In genomic region chr6:29748391-29749352, GRCh38 we compare ENCODE assay signal across 1 cellular context.
TF ChIP-seq lines count a peak whose summit lies in the region.

No MANE protein-coding gene starts in this region.

TF ChIP-seq in HEK293, 187 proteins besides CTCF, POLR2A, EP300 and RAD21 (continued from another document):
- TF ChIP-seq PRDM10 (tag by site-specific recombination; IDR thresholded peaks at IDR 0.05) = peak; percentile 91
- TF ChIP-seq ZFHX2 (tag by site-specific recombination; conservative IDR thresholded peaks at IDR 0.05) = peak; percentile 27; the same call in 1 of the 2 replicates
- TF ChIP-seq ZNF621 (tag by site-specific recombination; IDR thresholded peaks at IDR 0.05) = no peak
- no peak for TF ChIP-seq BCL6B (tag by site-specific recombination; IDR thresholded peaks at IDR 0.05)
- TF ChIP-seq PRDM1 (tag by site-specific recombination; IDR thresholded peaks at IDR 0.05) = peak; percentile 91
- TF ChIP-seq, protein P1, sequence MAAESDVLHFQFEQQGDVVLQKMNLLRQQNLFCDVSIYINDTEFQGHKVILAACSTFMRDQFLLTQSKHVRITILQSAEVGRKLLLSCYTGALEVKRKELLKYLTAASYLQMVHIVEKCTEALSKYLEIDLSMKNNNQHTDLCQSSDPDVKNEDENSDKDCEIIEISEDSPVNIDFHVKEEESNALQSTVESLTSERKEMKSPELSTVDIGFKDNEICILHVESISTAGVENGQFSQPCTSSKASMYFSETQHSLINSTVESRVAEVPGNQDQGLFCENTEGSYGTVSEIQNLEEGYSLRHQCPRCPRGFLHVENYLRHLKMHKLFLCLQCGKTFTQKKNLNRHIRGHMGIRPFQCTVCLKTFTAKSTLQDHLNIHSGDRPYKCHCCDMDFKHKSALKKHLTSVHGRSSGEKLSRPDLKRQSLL (tag by site-specific recombination; IDR thresholded peaks at IDR 0.05) = peak; percentile 89
- peak; percentile 33 for TF ChIP-seq SP7 (tag by site-specific recombination; IDR thresholded peaks at IDR 0.05)
- 0 out of 2 replicates have a peak, but pooled peaks have one; percentile 28 for TF ChIP-seq GLI4 (tag by site-specific recombination; IDR thresholded peaks at IDR 0.05)
- no peak for TF ChIP-seq ZNF221 (tag by site-specific recombination; IDR thresholded peaks at IDR 0.05; ENCODE audit: borderline replicate concordance)
- peak; percentile 66 for TF ChIP-seq SP3 (tag by site-specific recombination; IDR thresholded peaks at IDR 0.05)
- 0 out of 2 replicates have a peak, but pooled peaks have one; percentile 54 for TF ChIP-seq ZNF501 (tag by site-specific recombination; IDR thresholded peaks at IDR 0.05)
- TF ChIP-seq ZNF423 (tag by site-specific recombination; IDR thresholded peaks at IDR 0.05) = peak; percentile 45; the same call in 1 of the 2 replicates
- TF ChIP-seq ZBTB20 (tag by site-specific recombination; IDR thresholded peaks at IDR 0.05) = peak; percentile 79
- TF ChIP-seq ZNF707 (tag by site-specific recombination; IDR thresholded peaks at IDR 0.05) = no peak
- TF ChIP-seq SP2 (tag by site-specific recombination; IDR thresholded peaks at IDR 0.05) = peak; percentile 90
- 0 out of 2 replicates have a peak, but pooled peaks have one; percentile 41 for TF ChIP-seq IKZF3 (tag by site-specific recombination; IDR thresholded peaks at IDR 0.05)
- TF ChIP-seq ZNF529 (tag by site-specific recombination; IDR thresholded peaks at IDR 0.05; ENCODE audit: insufficient replicate concordance) = no peak
- TF ChIP-seq, protein P2, sequence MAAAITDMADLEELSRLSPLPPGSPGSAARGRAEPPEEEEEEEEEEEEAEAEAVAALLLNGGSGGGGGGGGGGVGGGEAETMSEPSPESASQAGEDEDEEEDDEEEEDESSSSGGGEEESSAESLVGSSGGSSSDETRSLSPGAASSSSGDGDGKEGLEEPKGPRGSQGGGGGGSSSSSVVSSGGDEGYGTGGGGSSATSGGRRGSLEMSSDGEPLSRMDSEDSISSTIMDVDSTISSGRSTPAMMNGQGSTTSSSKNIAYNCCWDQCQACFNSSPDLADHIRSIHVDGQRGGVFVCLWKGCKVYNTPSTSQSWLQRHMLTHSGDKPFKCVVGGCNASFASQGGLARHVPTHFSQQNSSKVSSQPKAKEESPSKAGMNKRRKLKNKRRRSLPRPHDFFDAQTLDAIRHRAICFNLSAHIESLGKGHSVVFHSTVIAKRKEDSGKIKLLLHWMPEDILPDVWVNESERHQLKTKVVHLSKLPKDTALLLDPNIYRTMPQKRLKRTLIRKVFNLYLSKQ (tag by site-specific recombination; IDR thresholded peaks at IDR 0.05; ENCODE audit: borderline replicate concordance) = no peak
- peak; percentile 61; the same call in 1 of the 2 replicates for TF ChIP-seq ZFP37 (tag by site-specific recombination; IDR thresholded peaks at IDR 0.05)
- TF ChIP-seq ZNF776 (tag by site-specific recombination; IDR thresholded peaks at IDR 0.05; ENCODE audit: borderline replicate concordance) = no peak
- TF ChIP-seq WT1 (tag by site-specific recombination; IDR thresholded peaks at IDR 0.05) = peak; percentile 24; the same call in 1 of the 2 replicates
- TF ChIP-seq ZNF184 (tag by site-specific recombination; IDR thresholded peaks at IDR 0.05) = no peak
- TF ChIP-seq ZIC2 (tag by site-specific recombination; IDR thresholded peaks at IDR 0.05) = peak; percentile 64
- TF ChIP-seq ZNF394 (tag by site-specific recombination; IDR thresholded peaks at IDR 0.05; ENCODE audit: borderline replicate concordance) = peak; percentile 20; the same call in 1 of the 2 replicates
- TF ChIP-seq GLIS2 (tag by site-specific recombination; IDR thresholded peaks at IDR 0.05) = peak; percentile 77
- peak; percentile 92 for TF ChIP-seq ZNF341 (tag by site-specific recombination; IDR thresholded peaks at IDR 0.05; ENCODE audit: low read depth)
- TF ChIP-seq, protein P3, sequence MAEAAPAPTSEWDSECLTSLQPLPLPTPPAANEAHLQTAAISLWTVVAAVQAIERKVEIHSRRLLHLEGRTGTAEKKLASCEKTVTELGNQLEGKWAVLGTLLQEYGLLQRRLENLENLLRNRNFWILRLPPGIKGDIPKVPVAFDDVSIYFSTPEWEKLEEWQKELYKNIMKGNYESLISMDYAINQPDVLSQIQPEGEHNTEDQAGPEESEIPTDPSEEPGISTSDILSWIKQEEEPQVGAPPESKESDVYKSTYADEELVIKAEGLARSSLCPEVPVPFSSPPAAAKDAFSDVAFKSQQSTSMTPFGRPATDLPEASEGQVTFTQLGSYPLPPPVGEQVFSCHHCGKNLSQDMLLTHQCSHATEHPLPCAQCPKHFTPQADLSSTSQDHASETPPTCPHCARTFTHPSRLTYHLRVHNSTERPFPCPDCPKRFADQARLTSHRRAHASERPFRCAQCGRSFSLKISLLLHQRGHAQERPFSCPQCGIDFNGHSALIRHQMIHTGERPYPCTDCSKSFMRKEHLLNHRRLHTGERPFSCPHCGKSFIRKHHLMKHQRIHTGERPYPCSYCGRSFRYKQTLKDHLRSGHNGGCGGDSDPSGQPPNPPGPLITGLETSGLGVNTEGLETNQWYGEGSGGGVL (tag by site-specific recombination; IDR thresholded peaks at IDR 0.05) = peak; percentile 88
- no peak for TF ChIP-seq ZNF292 (tag by site-specific recombination; IDR thresholded peaks at IDR 0.05; ENCODE audit: borderline replicate concordance, low read depth)
- no peak for TF ChIP-seq ZNF169 (tag by site-specific recombination; IDR thresholded peaks at IDR 0.05)
- TF ChIP-seq ZNF692 (tag by site-specific recombination; IDR thresholded peaks at IDR 0.05) = peak; percentile 38; the same call in 1 of the 2 replicates
- 0 out of 2 replicates have a peak, but pooled peaks have one; percentile 59 for TF ChIP-seq ZEB2 (tag by site-specific recombination; IDR thresholded peaks at IDR 0.05)
- TF ChIP-seq, protein P4, sequence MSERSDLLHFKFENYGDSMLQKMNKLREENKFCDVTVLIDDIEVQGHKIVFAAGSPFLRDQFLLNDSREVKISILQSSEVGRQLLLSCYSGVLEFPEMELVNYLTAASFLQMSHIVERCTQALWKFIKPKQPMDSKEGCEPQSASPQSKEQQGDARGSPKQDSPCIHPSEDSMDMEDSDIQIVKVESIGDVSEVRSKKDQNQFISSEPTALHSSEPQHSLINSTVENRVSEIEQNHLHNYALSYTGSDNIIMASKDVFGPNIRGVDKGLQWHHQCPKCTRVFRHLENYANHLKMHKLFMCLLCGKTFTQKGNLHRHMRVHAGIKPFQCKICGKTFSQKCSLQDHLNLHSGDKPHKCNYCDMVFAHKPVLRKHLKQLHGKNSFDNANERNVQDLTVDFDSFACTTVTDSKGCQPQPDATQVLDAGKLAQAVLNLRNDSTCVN (tag by site-specific recombination; optimal IDR thresholded peaks at IDR 0.05) = peak; percentile 85
- peak; percentile 53; the same call in 1 of the 2 replicates for TF ChIP-seq ZXDB (tag by site-specific recombination; IDR thresholded peaks at IDR 0.05)
- TF ChIP-seq ZBTB48 (tag by site-specific recombination; IDR thresholded peaks at IDR 0.05) = peak; percentile 12; the same call in 1 of the 2 replicates
- TF ChIP-seq EGR2 (tag by site-specific recombination; IDR thresholded peaks at IDR 0.05; ENCODE audit: low read depth) = peak; percentile 42
- TF ChIP-seq ZNF600 (tag by site-specific recombination; IDR thresholded peaks at IDR 0.05) = peak; percentile 10; the same call in 1 of the 2 replicates
- TF ChIP-seq ZFP69B (tag by site-specific recombination; IDR thresholded peaks at IDR 0.05) = 0 out of 2 replicates have a peak, but pooled peaks have one; percentile 16
- no peak for TF ChIP-seq ZNF548 (tag by site-specific recombination; IDR thresholded peaks at IDR 0.05)
- TF ChIP-seq KLF10 (tag by site-specific recombination; IDR thresholded peaks at IDR 0.05) = no peak
